15 cellular contexts compared by ENCODE assay signal in the genomic region with DNA sequence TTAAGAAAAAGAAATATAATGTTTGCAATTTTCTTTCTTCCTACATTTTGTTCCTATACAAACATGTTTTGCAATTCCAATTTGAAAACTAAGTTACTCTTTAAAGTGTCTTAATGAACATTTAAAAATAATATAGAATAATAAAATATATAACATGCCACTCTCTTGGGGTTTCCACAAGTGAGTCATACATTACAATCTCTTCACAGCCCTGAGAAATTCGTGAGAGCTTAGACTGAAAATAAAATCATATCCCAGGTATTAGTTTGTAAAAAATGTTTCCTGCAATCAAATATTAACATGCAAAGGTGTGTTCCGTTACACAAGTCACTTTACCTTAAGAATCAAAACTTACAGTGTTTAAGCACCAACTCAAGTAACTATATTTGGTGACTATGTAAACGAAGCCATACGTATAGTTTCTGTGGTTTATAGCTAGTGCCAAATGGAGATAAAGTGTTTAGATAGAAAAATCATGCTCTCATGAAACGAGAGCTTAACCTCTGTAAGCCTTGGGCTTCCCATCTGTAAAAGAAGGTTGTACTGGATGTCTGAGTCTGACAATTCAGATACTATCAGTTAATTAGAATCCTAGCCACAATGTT.
DNase-seq lines count a peak whose midpoint lies in the region; ATAC-seq and TF ChIP-seq lines count a peak whose summit lies in the region.
"Had no signal": no experiment of that assay in that cellular context is flagged by ENCODE, and none has a peak within 500 bp of the region (broad histone marks: within the 10 kb centered on the region; RNA-seq: fewer than 3 reads in every experiment).

No MANE protein-coding gene starts in this region.

- no peaks in the 10 kb centered on the region for H3K9me3 ChIP-seq in CD4-positive, alpha-beta T cell (ENCODE audit: control insufficient read depth, low read length)
- no peaks in the 10 kb centered on the region for H3K9me3 ChIP-seq in Peyer's patch
- H3K9me3 ChIP-seq: Caco-2, heart left ventricle, upper lobe of left lung had no signal

- no peaks in the 10 kb centered on the region for H3K4me1 ChIP-seq in Peyer's patch
- H3K4me1 ChIP-seq: Caco-2, heart left ventricle, upper lobe of left lung had no signal

- ATAC-seq in GM18502 (IDR thresholded peaks at IDR 0.05; ENCODE audit: poor library complexity, unreplicated experiment) = peak; percentile 90
- ATAC-seq in GM21515 (IDR thresholded peaks at IDR 0.05; ENCODE audit: unreplicated experiment) = peak; percentile 69
- peak; percentile 63 for ATAC-seq in HG03108 (IDR thresholded peaks at IDR 0.05; ENCODE audit: unreplicated experiment)
- ATAC-seq in SK-N-SH treated with all-trans-retinoic acid at 6 μM for 48 hours = peak; percentile 43; the same call in 2 of the 3 replicates
- no peak for ATAC-seq in CD4-positive, alpha-beta T cell (ENCODE audit: poor library complexity)
- ATAC-seq: heart left ventricle had no signal

- no peaks in the 10 kb centered on the region for H3K36me3 Mint-ChIP-seq in CD4-positive, alpha-beta T cell (ENCODE audit: low read depth)

- no peak overlapping the region for H3K4me3 Mint-ChIP-seq in CD4-positive, alpha-beta T cell

- POLR2A ChIA-PET in CD4-positive, alpha-beta T cell (lab: Charles Lee) = no interaction called here

- CTCF ChIA-PET in CD4-positive, alpha-beta T cell (lab: Charles Lee) = no interaction called here

- no peak overlapping the region for H3K27ac ChIP-seq in CD4-positive, alpha-beta T cell (ENCODE audit: low read depth, low read length)
- H3K27ac ChIP-seq in Peyer's patch = no peak overlapping the region
- H3K27ac ChIP-seq: heart left ventricle, upper lobe of left lung had no signal

- DNase-seq in NCI-H82 treated with DMSO at 0.1 percent for 48 hours (lab: John Stamatoyannopoulos, UW; ENCODE audit: unreplicated experiment) (no peak), DMS114 treated with DMSO at 0.1 percent for 48 hours (lab: John Stamatoyannopoulos, UW; ENCODE audit: unreplicated experiment) (no peak), Peyer's patch (no peak)
- no peak for DNase-seq in CD4-positive, alpha-beta T cell
- DNase-seq: activated naive CD4-positive, alpha-beta T cell; Caco-2; heart left ventricle; NCI-H2171 treated with DMSO at 0.1 percent for 48 hours; stimulated activated CD8-positive, alpha-beta memory T cell treated with anti-CD3 and anti-CD28 coated beads, Interleukin-4, amount 100 ng/mL, for 48 hours; upper lobe of left lung had no signal

- H3K36me3 ChIP-seq in Peyer's patch = no peaks in the 10 kb centered on the region
- H3K36me3 ChIP-seq: heart left ventricle, upper lobe of left lung had no signal

- no peak for TF ChIP-seq CTCF in CD4-positive, alpha-beta T cell (IDR thresholded peaks at IDR 0.05)
- TF ChIP-seq CTCF in Peyer's patch (IDR thresholded peaks at IDR 0.05) = no peak

- no peak overlapping the region for H3K4me3 ChIP-seq in Peyer's patch
- H3K4me3 ChIP-seq: heart left ventricle, upper lobe of left lung had no signal

- no peaks in the 10 kb centered on the region for H3K4me1 Mint-ChIP-seq in CD4-positive, alpha-beta T cell (ENCODE audit: low read depth)

- no peak for TF ChIP-seq POLR2A in Peyer's patch (IDR thresholded peaks at IDR 0.05)

- H3K27me3 ChIP-seq in CD4-positive, alpha-beta T cell (ENCODE audit: control insufficient read depth, insufficient read depth, low read length) = no peaks in the 10 kb centered on the region
- H3K27me3 ChIP-seq in Peyer's patch = no peaks in the 10 kb centered on the region
- H3K27me3 ChIP-seq: heart left ventricle, upper lobe of left lung had no signal

- H3K27me3 Mint-ChIP-seq in CD4-positive, alpha-beta T cell = no peaks in the 10 kb centered on the region
- H3K27me3 Mint-ChIP-seq: progenitor cell of endocrine pancreas had no signal

- H3K9me3 Mint-ChIP-seq in CD4-positive, alpha-beta T cell = peaks cover 6% of the 10 kb centered on the region

- intact Hi-C loops in CD4-positive, alpha-beta T cell (cut with DNase I, micrococcal nuclease) = no loop called here

- H3K27ac Mint-ChIP-seq in CD4-positive, alpha-beta T cell = no peak overlapping the region
- H3K27ac Mint-ChIP-seq: progenitor cell of endocrine pancreas had no signal

TF ChIP-seq in SK-N-SH treated with all-trans-retinoic acid at 6 μM for 48 hours, 23 proteins besides CTCF, POLR2A, EP300 and RAD21:
- TF ChIP-seq OSR1 (CRISPR knock-in tag; IDR thresholded peaks at IDR 0.05) = no peak
- no peak for TF ChIP-seq BACH2 (CRISPR knock-in tag; IDR thresholded peaks at IDR 0.05; ENCODE audit: borderline replicate concordance)
- no peak for TF ChIP-seq CSRNP3 (CRISPR knock-in tag; IDR thresholded peaks at IDR 0.05)
- no peak for TF ChIP-seq ISL1 (CRISPR knock-in tag; IDR thresholded peaks at IDR 0.05)
- TF ChIP-seq CSDC2 (CRISPR knock-in tag; IDR thresholded peaks at IDR 0.05) = no peak
- TF ChIP-seq TOX (CRISPR knock-in tag; IDR thresholded peaks at IDR 0.05; ENCODE audit: borderline replicate concordance) = no peak
- TF ChIP-seq CREB5 (CRISPR knock-in tag; IDR thresholded peaks at IDR 0.05; ENCODE audit: low read depth) = no peak
- TF ChIP-seq ARNTL (CRISPR knock-in tag; IDR thresholded peaks at IDR 0.05; ENCODE audit: borderline replicate concordance, low read depth) = no peak
- TF ChIP-seq ZFP30 (CRISPR knock-in tag; IDR thresholded peaks at IDR 0.05) = no peak
- TF ChIP-seq TSHZ2 (CRISPR knock-in tag; IDR thresholded peaks at IDR 0.05) = no peak
- TF ChIP-seq GLIS3 (CRISPR knock-in tag; IDR thresholded peaks at IDR 0.05) = no peak
- no peak for TF ChIP-seq ZC3H10 (CRISPR knock-in tag; IDR thresholded peaks at IDR 0.05)
- no peak for TF ChIP-seq ZFP3 (CRISPR knock-in tag; IDR thresholded peaks at IDR 0.05)
- no peak for TF ChIP-seq ZNF70 (CRISPR knock-in tag; IDR thresholded peaks at IDR 0.05)
- TF ChIP-seq SNAI2 (CRISPR knock-in tag; IDR thresholded peaks at IDR 0.05) = no peak
- TF ChIP-seq ZNF565 (CRISPR knock-in tag; conservative IDR thresholded peaks at IDR 0.05; ENCODE audit: low read depth) = no peak
